ENCODE assay signal across 16 cellular contexts in the genomic region with DNA sequence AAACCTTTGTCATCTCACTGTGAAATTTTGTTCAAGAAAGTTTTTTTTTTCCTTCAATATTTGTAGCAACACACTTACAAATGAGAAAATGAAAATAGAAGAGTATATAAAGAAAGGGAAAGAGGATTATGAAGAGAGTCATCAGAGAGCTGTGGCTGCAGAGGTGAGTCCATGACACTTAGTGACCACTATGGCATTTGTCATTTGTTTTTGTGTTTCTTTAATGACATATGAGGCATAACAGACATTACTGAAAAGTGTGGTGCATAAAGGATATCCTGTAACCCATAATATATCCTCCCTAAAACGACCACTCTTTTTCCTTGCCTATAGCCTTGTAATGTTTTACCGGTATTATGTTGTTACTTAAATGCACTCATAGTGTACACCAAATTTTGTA.
DNase-seq lines count a peak whose midpoint lies in the region; ATAC-seq and TF ChIP-seq lines count a peak whose summit lies in the region.
"Had no signal": no experiment of that assay in that cellular context is flagged by ENCODE, and none has a peak within 500 bp of the region (broad histone marks: within the 10 kb centered on the region; RNA-seq: fewer than 3 reads in every experiment).

No MANE protein-coding gene starts in this region.

- CTCF ChIA-PET in activated CD4-positive, alpha-beta T cell treated with anti-CD3 and anti-CD28 coated beads for 36 hours (lab: Charles Lee), result no interaction called here
- CTCF ChIA-PET in WTC11 (lab: Charles Lee), result no interaction called here

- no peak overlapping the region for H3K4me3 ChIP-seq in WERI-Rb-1 (ENCODE audit: low read depth, low read length)
- H3K4me3 ChIP-seq: HAP-1 had no signal

- peak overlapping the region; percentile 20 for H3K27ac Mint-ChIP-seq in activated CD4-positive, alpha-beta T cell treated with anti-CD3 and anti-CD28 coated beads for 36 hours
- H3K27ac Mint-ChIP-seq in stimulated activated naive CD8-positive, alpha-beta T cell treated with anti-CD3 and anti-CD28 coated beads, Interleukin-15, amount 100 ng/mL, for 72 hours, result peak overlapping the region in 1 of 2 donors; percentile 92
- H3K27ac Mint-ChIP-seq in activated naive CD8-positive, alpha-beta T cell treated with anti-CD3 and anti-CD28 coated beads, Interleukin-2, amount 10 ng/mL, durations not matched to agents 7 days and 5 days, result no peak overlapping the region
- H3K27ac Mint-ChIP-seq in WTC11, result no peak overlapping the region
- H3K27ac Mint-ChIP-seq: CD14-positive monocyte; CD8-positive, alpha-beta T cell had no signal

- H3K36me3 Mint-ChIP-seq in activated CD4-positive, alpha-beta T cell treated with anti-CD3 and anti-CD28 coated beads for 36 hours (ENCODE audit: low read depth), result peaks cover 47% of the 10 kb centered on the region
- H3K36me3 Mint-ChIP-seq in activated naive CD8-positive, alpha-beta T cell treated with anti-CD3 and anti-CD28 coated beads, Interleukin-2, amount 10 ng/mL, durations not matched to agents 7 days and 5 days, result peaks cover 33% of the 10 kb centered on the region
- peaks cover 5% of the 10 kb centered on the region for H3K36me3 Mint-ChIP-seq in WTC11

- intact Hi-C loops in activated CD4-positive, alpha-beta T cell treated with anti-CD3 and anti-CD28 coated beads for 36 hours (cut with DNase I, micrococcal nuclease), result no loop called here

- TF ChIP-seq CTCF in WTC11 (IDR thresholded peaks at IDR 0.05) (no peak), WERI-Rb-1 (IDR thresholded peaks at IDR 0.05; ENCODE audit: low read depth, low read length) (no peak)

- ATAC-seq in activated CD4-positive, alpha-beta T cell treated with anti-CD3 and anti-CD28 coated beads for 36 hours, result peak; percentile 21
- ATAC-seq in stimulated activated naive CD8-positive, alpha-beta T cell treated with anti-CD3 and anti-CD28 coated beads, Interleukin-15, amount 100 ng/mL, for 72 hours, result peak; percentile 64
- no peak for ATAC-seq in stimulated activated naive CD8-positive, alpha-beta T cell treated with anti-CD3 and anti-CD28 coated beads, Interleukin-15, Interleukin-2, amounts not matched to agents 100 U/mL and 50 U/mL, for 24 hours
- ATAC-seq in activated naive CD8-positive, alpha-beta T cell treated with anti-CD3 and anti-CD28 coated beads, Interleukin-2, amount 10 ng/mL, durations not matched to agents 7 days and 5 days (ENCODE audit: low read depth), result peak; percentile 67
- ATAC-seq in WTC11, result no peak
- ATAC-seq: CD8-positive, alpha-beta T cell had no signal

- H3K4me3 Mint-ChIP-seq in activated CD4-positive, alpha-beta T cell treated with anti-CD3 and anti-CD28 coated beads for 36 hours, result no peak overlapping the region
- H3K4me3 Mint-ChIP-seq in stimulated activated naive CD8-positive, alpha-beta T cell treated with anti-CD3 and anti-CD28 coated beads, Interleukin-15, amount 100 ng/mL, for 72 hours, result no peak overlapping the region
- no peak overlapping the region for H3K4me3 Mint-ChIP-seq in activated naive CD8-positive, alpha-beta T cell treated with anti-CD3 and anti-CD28 coated beads, Interleukin-2, amount 10 ng/mL, durations not matched to agents 7 days and 5 days
- H3K4me3 Mint-ChIP-seq in WTC11, result no peak overlapping the region
- H3K4me3 Mint-ChIP-seq: CD14-positive monocyte; CD8-positive, alpha-beta T cell had no signal

- no peak overlapping the region for H3K27ac ChIP-seq in WERI-Rb-1
- H3K27ac ChIP-seq: 22Rv1 had no signal

- no peaks in the 10 kb centered on the region for H3K9me3 Mint-ChIP-seq in activated CD4-positive, alpha-beta T cell treated with anti-CD3 and anti-CD28 coated beads for 36 hours (ENCODE audit: low read depth)
- H3K9me3 Mint-ChIP-seq in stimulated activated naive CD8-positive, alpha-beta T cell treated with anti-CD3 and anti-CD28 coated beads, Interleukin-15, amount 100 ng/mL, for 72 hours, result no peaks in the 10 kb centered on the region
- no peaks in the 10 kb centered on the region for H3K9me3 Mint-ChIP-seq in activated naive CD8-positive, alpha-beta T cell treated with anti-CD3 and anti-CD28 coated beads, Interleukin-2, amount 10 ng/mL, durations not matched to agents 7 days and 5 days
- H3K9me3 Mint-ChIP-seq in WTC11, result no peaks in the 10 kb centered on the region
- H3K9me3 Mint-ChIP-seq: CD14-positive monocyte; CD8-positive, alpha-beta T cell had no signal

- peaks cover 89% of the 10 kb centered on the region for H3K36me3 ChIP-seq in WERI-Rb-1

- no peaks in the 10 kb centered on the region for H3K9me3 ChIP-seq in WERI-Rb-1 (ENCODE audit: severe bottlenecking)
- H3K9me3 ChIP-seq: HAP-1 had no signal

- H3K27me3 Mint-ChIP-seq in activated CD4-positive, alpha-beta T cell treated with anti-CD3 and anti-CD28 coated beads for 36 hours, result no peaks in the 10 kb centered on the region
- H3K27me3 Mint-ChIP-seq in stimulated activated naive CD8-positive, alpha-beta T cell treated with anti-CD3 and anti-CD28 coated beads, Interleukin-15, amount 100 ng/mL, for 72 hours, result no peaks in the 10 kb centered on the region
- no peaks in the 10 kb centered on the region for H3K27me3 Mint-ChIP-seq in activated naive CD8-positive, alpha-beta T cell treated with anti-CD3 and anti-CD28 coated beads, Interleukin-2, amount 10 ng/mL, durations not matched to agents 7 days and 5 days
- H3K27me3 Mint-ChIP-seq in WTC11 (ENCODE audit: low read depth), result no peaks in the 10 kb centered on the region

- H3K27me3 ChIP-seq in WERI-Rb-1 (ENCODE audit: insufficient read depth, low read depth, severe bottlenecking), result no peaks in the 10 kb centered on the region

- POLR2A ChIA-PET in activated CD4-positive, alpha-beta T cell treated with anti-CD3 and anti-CD28 coated beads for 36 hours (lab: Charles Lee), result interaction anchor here (0.6 kb wide), 1 partner anchor 183 kb away, joined by 3 read pairs; no protein-coding TSS in a partner anchor
- POLR2A ChIA-PET in activated naive CD8-positive, alpha-beta T cell treated with anti-CD3 and anti-CD28 coated beads, Interleukin-2, amount 10 ng/mL, durations not matched to agents 7 days and 5 days (lab: Charles Lee), result no interaction called here
- POLR2A ChIA-PET in WTC11 (lab: Charles Lee), result no interaction called here

- peaks cover 15% of the 10 kb centered on the region for H3K4me1 Mint-ChIP-seq in activated CD4-positive, alpha-beta T cell treated with anti-CD3 and anti-CD28 coated beads for 36 hours
- peaks cover 14% of the 10 kb centered on the region for H3K4me1 Mint-ChIP-seq in stimulated activated naive CD8-positive, alpha-beta T cell treated with anti-CD3 and anti-CD28 coated beads, Interleukin-15, amount 100 ng/mL, for 72 hours
- peaks cover 12% of the 10 kb centered on the region for H3K4me1 Mint-ChIP-seq in activated naive CD8-positive, alpha-beta T cell treated with anti-CD3 and anti-CD28 coated beads, Interleukin-2, amount 10 ng/mL, durations not matched to agents 7 days and 5 days
- H3K4me1 Mint-ChIP-seq in WTC11, result no peaks in the 10 kb centered on the region
- H3K4me1 Mint-ChIP-seq: CD14-positive monocyte had no signal

- no peak for DNase-seq in activated CD4-positive, alpha-beta T cell treated with anti-CD3 and anti-CD28 coated beads for 36 hours
- DNase-seq in activated CD4-positive, alpha-beta T cell treated with anti-CD3 and anti-CD28 coated beads for 48 hours, result no peak
- DNase-seq in stimulated activated naive CD8-positive, alpha-beta T cell treated with anti-CD3 and anti-CD28 coated beads, Interleukin-15, amount 100 ng/mL, for 72 hours, result no peak
- no peak for DNase-seq in stimulated activated naive CD8-positive, alpha-beta T cell treated with anti-CD3 and anti-CD28 coated beads, Interleukin-15, Interleukin-2, amounts not matched to agents 100 U/mL and 50 U/mL, for 24 hours
- no peak for DNase-seq in activated naive CD8-positive, alpha-beta T cell treated with anti-CD3 and anti-CD28 coated beads, Interleukin-2, amount 10 ng/mL, durations not matched to agents 7 days and 5 days
- DNase-seq in WTC11 (ENCODE audit: low spot score) (no peak), NCI-H510A treated with DMSO at 0.1 percent for 48 hours (lab: John Stamatoyannopoulos, UW) (no peak), WERI-Rb-1 (no peak)
- DNase-seq: CD8-positive, alpha-beta T cell; COR-L47; DMS153; DND-41; GDM1 had no signal

TF ChIP-seq in WTC11, 78 proteins besides CTCF, POLR2A, EP300 and RAD21 (continues in another document):
- TF ChIP-seq ETV6 (CRISPR knock-in tag; IDR thresholded peaks at IDR 0.05), result no peak
- no peak for TF ChIP-seq SOX15 (CRISPR knock-in tag; IDR thresholded peaks at IDR 0.05)
- TF ChIP-seq, protein P1, sequence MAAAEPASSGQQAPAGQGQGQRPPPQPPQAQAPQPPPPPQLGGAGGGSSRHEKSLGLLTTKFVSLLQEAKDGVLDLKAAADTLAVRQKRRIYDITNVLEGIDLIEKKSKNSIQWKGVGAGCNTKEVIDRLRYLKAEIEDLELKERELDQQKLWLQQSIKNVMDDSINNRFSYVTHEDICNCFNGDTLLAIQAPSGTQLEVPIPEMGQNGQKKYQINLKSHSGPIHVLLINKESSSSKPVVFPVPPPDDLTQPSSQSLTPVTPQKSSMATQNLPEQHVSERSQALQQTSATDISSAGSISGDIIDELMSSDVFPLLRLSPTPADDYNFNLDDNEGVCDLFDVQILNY (CRISPR knock-in tag; IDR thresholded peaks at IDR 0.05), result no peak
- TF ChIP-seq SMAD3 (CRISPR knock-in tag; IDR thresholded peaks at IDR 0.05; ENCODE audit: borderline replicate concordance), result no peak
- TF ChIP-seq NFYB (CRISPR knock-in tag; conservative IDR thresholded peaks at IDR 0.05; ENCODE audit: low read depth), result no peak
- TF ChIP-seq HMGA2 (CRISPR knock-in tag; IDR thresholded peaks at IDR 0.05), result no peak
- TF ChIP-seq CREB1 (CRISPR knock-in tag; IDR thresholded peaks at IDR 0.05), result no peak
- no peak for TF ChIP-seq MYBL2 (CRISPR knock-in tag; IDR thresholded peaks at IDR 0.05)
- TF ChIP-seq ZNF317 (CRISPR knock-in tag; IDR thresholded peaks at IDR 0.05; ENCODE audit: borderline replicate concordance, low read depth), result no peak
- TF ChIP-seq FOXJ3 (CRISPR knock-in tag; IDR thresholded peaks at IDR 0.05; ENCODE audit: borderline replicate concordance), result no peak

Comparison
In these comparisons a context has a peak if more than half of its experiments do, and no peak if none do; other contexts are left out.
1. ATAC-seq: peak in activated CD4-positive, alpha-beta T cell treated with anti-CD3 and anti-CD28 coated beads for 36 hours (single experiment), stimulated activated naive CD8-positive, alpha-beta T cell treated with anti-CD3 and anti-CD28 coated beads, Interleukin-15, amount 100 ng/mL, for 72 hours (single experiment) and activated naive CD8-positive, alpha-beta T cell treated with anti-CD3 and anti-CD28 coated beads, Interleukin-2, amount 10 ng/mL, durations not matched to agents 7 days and 5 days (single experiment); none in stimulated activated naive CD8-positive, alpha-beta T cell treated with anti-CD3 and anti-CD28 coated beads, Interleukin-15, Interleukin-2, amounts not matched to agents 100 U/mL and 50 U/mL, for 24 hours (single experiment) and WTC11 (single experiment).